In genomic region chr17:38674749-38675615, GRCh38 we compare ENCODE assay signal across 8 cellular contexts. TPM values are rescaled to one million over a fixed set of nuclear protein-coding genes. Genes with fewer than 3 reads are reported as not detected.
DNase-seq lines count a peak whose midpoint lies in the region; ATAC-seq and TF ChIP-seq lines count a peak whose summit lies in the region.

Gene EPOP, minus strand, starts transcription at chr17:38674957. Its CDS starts 462 bp downstream, at chr17:38674495.

- H3K27ac ChIP-seq in DOHH2 (ENCODE audit: low read depth, low read length) (peak within 1 kb of the TSS; percentile 49), trophoblast cell (ENCODE audit: low read depth, low read length) (no peak within 1 kb of the TSS), transverse colon (peak within 1 kb of the TSS in 3 of 4 donors; percentile 35 to 42 (median 36))

- H3K79me2 ChIP-seq in DOHH2 (ENCODE audit: control insufficient read depth, low read length) = peaks cover 27% of the 10 kb centered on the region
- H3K79me2 ChIP-seq in trophoblast cell (ENCODE audit: control insufficient read depth, insufficient read depth, low read length, poor library complexity) = no peaks in the 10 kb centered on the region

- H3K36me3 ChIP-seq in DOHH2 (ENCODE audit: control insufficient read depth, low read length) (peaks cover 6% of the 10 kb centered on the region; the same call in 1 of the 2 replicates), trophoblast cell (ENCODE audit: control insufficient read depth in 1 of 2, insufficient read depth in 2 of 2, low read length in 2 of 2) (no peaks in the 10 kb centered on the region), transverse colon (no peaks in the 10 kb centered on the region)

- peak within 1 kb of the TSS; percentile 95 for H3K27ac Mint-ChIP-seq in activated naive CD4-positive, alpha-beta T cell treated with anti-CD3 and anti-CD28 coated beads, Interleukin-2, amount 50 U/mL, for 24 hours

- no peak for TF ChIP-seq EP300 in transverse colon (IDR thresholded peaks at IDR 0.05; ENCODE audit: low read depth)

- H2BK5ac ChIP-seq in trophoblast cell (ENCODE audit: low read depth, low read length, poor library complexity) = no peak within 1 kb of the TSS

- H2AFZ ChIP-seq in trophoblast cell (ENCODE audit: insufficient read depth, low read length, poor library complexity) = peak within 1 kb of the TSS; percentile 48

- H3K79me1 ChIP-seq in trophoblast cell (ENCODE audit: low read length) = no peaks in the 10 kb centered on the region

- no peak within 1 kb of the TSS for H3K23ac ChIP-seq in trophoblast cell (ENCODE audit: low read length)

- ATAC-seq in Right ventricle myocardium superior (ENCODE audit: poor library complexity) = peak; percentile 93

- peaks cover 47% of the 10 kb centered on the region for H3K4me1 ChIP-seq in DOHH2 (ENCODE audit: control insufficient read depth, low read length)
- peaks cover 12 to 13% of the 10 kb centered on the region in 2 experiments for H3K4me1 ChIP-seq in trophoblast cell (ENCODE audit: control insufficient read depth in 1 of 2, insufficient read depth in 2 of 2, low read length in 2 of 2)
- H3K4me1 ChIP-seq in transverse colon = peaks cover 8 to 30% (median 23%) of the 10 kb centered on the region in 4 donors

- peaks cover 43% of the 10 kb centered on the region for H3K4me1 Mint-ChIP-seq in activated naive CD4-positive, alpha-beta T cell treated with anti-CD3 and anti-CD28 coated beads, Interleukin-2, amount 50 U/mL, for 24 hours

- peak; percentile 78 for DNase-seq in H4 (ENCODE audit: low spot score)
- DNase-seq in NB4 (ENCODE audit: low read depth) = peak; percentile 93
- peak; percentile 39 for DNase-seq in SKM-1 (lab: John Stamatoyannopoulos, UW; ENCODE audit: unreplicated experiment)
- DNase-seq in Right ventricle myocardium superior = peak; percentile 92
- peak; percentile 67 to 78 for DNase-seq in trophoblast cell
- peak; percentile 86 for DNase-seq in transverse colon

- peak within 1 kb of the TSS; percentile 54 for H2BK120ac ChIP-seq in trophoblast cell (ENCODE audit: insufficient read depth, low read length, poor library complexity)

- H3K9me3 ChIP-seq in DOHH2 (ENCODE audit: control insufficient read depth, insufficient read depth, low read length) = no peaks in the 10 kb centered on the region
- no peaks in the 10 kb centered on the region for H3K9me3 ChIP-seq in trophoblast cell (ENCODE audit: insufficient read depth, low read depth, low read length)
- no peaks in the 10 kb centered on the region for H3K9me3 ChIP-seq in transverse colon

- H3K4me3 Mint-ChIP-seq in activated naive CD4-positive, alpha-beta T cell treated with anti-CD3 and anti-CD28 coated beads, Interleukin-2, amount 50 U/mL, for 24 hours = peak within 1 kb of the TSS; percentile 79

- H2AK5ac ChIP-seq in trophoblast cell (ENCODE audit: low read length) = no peak within 1 kb of the TSS

- TF ChIP-seq CTCF in DOHH2 (IDR thresholded peaks at IDR 0.05; ENCODE audit: low read depth, low read length, poor library complexity, severe bottlenecking) (no peak), NB4 (IDR thresholded peaks at IDR 0.05; ENCODE audit: low read depth, low read length) (no peak), transverse colon (IDR thresholded peaks at IDR 0.05) (no peak)

- no peak within 1 kb of the TSS for H3K18ac ChIP-seq in trophoblast cell (ENCODE audit: low read length)

- H4K20me1 ChIP-seq in DOHH2 (ENCODE audit: control insufficient read depth, insufficient read depth, low read depth, low read length) = peaks cover 12% of the 10 kb centered on the region

- H3K4me2 ChIP-seq in DOHH2 (ENCODE audit: low read length) = peak within 1 kb of the TSS; percentile 79
- peak within 1 kb of the TSS; percentile 88 for H3K4me2 ChIP-seq in trophoblast cell (ENCODE audit: low read length)

- H3K9me2 ChIP-seq in DOHH2 (replicated peaks; ENCODE audit: control insufficient read depth, low read length) = no peaks in the 10 kb centered on the region

- H3K14ac ChIP-seq in trophoblast cell (ENCODE audit: low read length) = no peak within 1 kb of the TSS

- H3K27me3 Mint-ChIP-seq in activated naive CD4-positive, alpha-beta T cell treated with anti-CD3 and anti-CD28 coated beads, Interleukin-2, amount 50 U/mL, for 24 hours = peaks cover 7% of the 10 kb centered on the region

- intact Hi-C loops in Right ventricle myocardium superior (cut with DNase I) (no loop called here), transverse colon (cut with DNase I; ENCODE audit: low total_unique reads) (loop anchor here (2.0 kb wide), 1 partner anchor 58 kb away; no protein-coding TSS in a partner anchor)

- peak within 1 kb of the TSS; percentile 49 for H3K9ac ChIP-seq in trophoblast cell (ENCODE audit: low read length)

- H4K12ac ChIP-seq in trophoblast cell (ENCODE audit: low read depth, low read length) = no peak within 1 kb of the TSS

- no peak within 1 kb of the TSS for H2BK12ac ChIP-seq in trophoblast cell (ENCODE audit: low read length)

- H3K27me3 ChIP-seq in DOHH2 (ENCODE audit: control insufficient read depth, low read length) = peaks cover 4% of the 10 kb centered on the region
- H3K27me3 ChIP-seq in trophoblast cell (ENCODE audit: insufficient read depth, low read length) = peaks cover 51% of the 10 kb centered on the region
- peaks cover 64% of the 10 kb centered on the region for H3K27me3 ChIP-seq in transverse colon

- peak; percentile 56 for TF ChIP-seq POLR2A in NB4 (IDR thresholded peaks at IDR 0.05; ENCODE audit: extremely low read depth, insufficient read length)
- no peak for TF ChIP-seq POLR2A in transverse colon (IDR thresholded peaks at IDR 0.05)

- no peaks in the 10 kb centered on the region for H3K36me3 Mint-ChIP-seq in activated naive CD4-positive, alpha-beta T cell treated with anti-CD3 and anti-CD28 coated beads, Interleukin-2, amount 50 U/mL, for 24 hours

- H3K4me3 ChIP-seq in DOHH2 (ENCODE audit: low read length) (peak within 1 kb of the TSS; percentile 82), NB4 (ENCODE audit: low read depth, low read length) (peak within 1 kb of the TSS; percentile 30), trophoblast cell (ENCODE audit: low read depth, low read length) (peak within 1 kb of the TSS; percentile 64), transverse colon (peak within 1 kb of the TSS; percentile 42 to 65 (median 54))

- peaks cover 9% of the 10 kb centered on the region for H3F3A ChIP-seq in DOHH2 (ENCODE audit: control insufficient read depth, insufficient read depth)

- in situ Hi-C loops in transverse colon (cut with MboI; ENCODE audit: low pct_ligation_motif_present in 1 of 4, low pct_unique_long_range_greater_than_20kb in 1 of 4, low sequenced_read_pairs in 3 of 4) = loop anchor here (5.0 to 25.0 kb wide), 4 partner anchors 57 to 188 kb away; partner anchors contain the start of gene CISD3 (in 3 of the 4)

- no peak within 1 kb of the TSS for H3K4ac ChIP-seq in trophoblast cell (ENCODE audit: low read depth, low read length)

- no CpG with 5 or more reads among the region's 80 CpGs for WGBS in trophoblast cell (ENCODE audit: extremely low coverage, insufficient coverage, insufficient read length)
- 9 to 17% methylated on average over 13 to 29 of the region's 80 CpGs for WGBS in transverse colon (ENCODE audit: low coverage in 1 of 2), 2 donors

- H4K91ac ChIP-seq in trophoblast cell (ENCODE audit: low read depth, low read length) = peak within 1 kb of the TSS; percentile 28

- H4K8ac ChIP-seq in trophoblast cell (ENCODE audit: low read depth, low read length) = peak within 1 kb of the TSS; percentile 23

- no peaks in the 10 kb centered on the region for H3K9me3 Mint-ChIP-seq in activated naive CD4-positive, alpha-beta T cell treated with anti-CD3 and anti-CD28 coated beads, Interleukin-2, amount 50 U/mL, for 24 hours

RNA-seq across cellular contexts. Expression of gene EPOP, which starts in this region (rescaled TPM):
- 3.2 and 3.5 TPM in 2 replicates for total RNA-seq in H4 (2014; rRNA removed; shearing (Covaris generic))
- total RNA-seq in Right ventricle myocardium superior (0.46 TPM), transverse colon (1 to 10 TPM in 1 of 4 donors, under 1 TPM in 3; 0.14 to 3.8 (median 0.61) TPM)
- polyA plus RNA-seq in trophoblast cell (2013) = 1.8 TPM in 2 replicates

Comparison
In these comparisons a context has a peak if more than half of its experiments do, and no peak if none do; other contexts are left out.
1. Peak in DNase-seq and ATAC-seq in Right ventricle myocardium superior; RNA of the gene not detected or under 1 TPM.
2. H3K4me3 ChIP-seq: peak in every context shown above with its lines; median percentile 82 in DOHH2; 64 in trophoblast cell; 54 in transverse colon; 30 in NB4.
3. DNase-seq: peak in every context shown above with its lines; median percentile 93 in NB4; 92 in Right ventricle myocardium superior; 86 in transverse colon; 78 in H4; 72 in trophoblast cell; 39 in SKM-1.